In genomic region chr10:96719850-96720421, GRCh38 we compare ENCODE assay signal across 8 cellular contexts. TPM values are rescaled to one million over a fixed set of nuclear protein-coding genes. Genes with fewer than 3 reads are reported as not detected.
DNase-seq lines count a peak whose midpoint lies in the region; ATAC-seq and TF ChIP-seq lines count a peak whose summit lies in the region.

No MANE protein-coding gene starts in this region.

- H3K4me1 ChIP-seq in KMS-11 (ENCODE audit: low read depth, poor library complexity, severe bottlenecking) (peaks cover 16% of the 10 kb centered on the region), muscle layer of duodenum (ENCODE audit: control insufficient read depth in 1 of 2, insufficient read depth in 2 of 2, low read length in 2 of 2) (peaks cover 4 to 9% of the 10 kb centered on the region in 2 donors)

- POLR2A ChIA-PET in activated CD4-positive, alpha-beta T cell treated with anti-CD3 and anti-CD28 coated beads, Interleukin-2, amount 10 ng/mL, durations not matched to agents 7 days and 5 days (lab: Charles Lee), result no interaction called here

- H4K20me1 ChIP-seq in KMS-11 (ENCODE audit: insufficient read depth), result no peaks in the 10 kb centered on the region

- peak overlapping the region; percentile 47 for H3K4me2 ChIP-seq in KMS-11

- H3K27me3 ChIP-seq in KMS-11 (ENCODE audit: insufficient read depth, low read depth) (no peaks in the 10 kb centered on the region), muscle layer of duodenum (ENCODE audit: low read depth, low read length) (no peaks in the 10 kb centered on the region)

- CTCF ChIA-PET in activated CD4-positive, alpha-beta T cell treated with anti-CD3 and anti-CD28 coated beads, Interleukin-2, amount 10 ng/mL, durations not matched to agents 7 days and 5 days (lab: Charles Lee), result no interaction called here

- H3K4me3 Mint-ChIP-seq in activated CD4-positive, alpha-beta T cell treated with anti-CD3 and anti-CD28 coated beads, Interleukin-2, amount 10 ng/mL, durations not matched to agents 7 days and 5 days, result peak overlapping the region; percentile 77
- H3K4me3 Mint-ChIP-seq in effector memory CD8-positive, alpha-beta T cell, result peak overlapping the region; percentile 96 to 100

- no peaks in the 10 kb centered on the region for H3K9me3 ChIP-seq in muscle layer of duodenum (ENCODE audit: control insufficient read depth in 1 of 2, low read length in 2 of 2)

- peaks cover 15% of the 10 kb centered on the region for H3K27me3 Mint-ChIP-seq in activated CD4-positive, alpha-beta T cell treated with anti-CD3 and anti-CD28 coated beads, Interleukin-2, amount 10 ng/mL, durations not matched to agents 7 days and 5 days
- no peaks in the 10 kb centered on the region for H3K27me3 Mint-ChIP-seq in effector memory CD8-positive, alpha-beta T cell

- H3K36me3 Mint-ChIP-seq in activated CD4-positive, alpha-beta T cell treated with anti-CD3 and anti-CD28 coated beads, Interleukin-2, amount 10 ng/mL, durations not matched to agents 7 days and 5 days (ENCODE audit: low read depth), result no peaks in the 10 kb centered on the region
- peaks cover 18% of the 10 kb centered on the region for H3K36me3 Mint-ChIP-seq in effector memory CD8-positive, alpha-beta T cell (ENCODE audit: insufficient read depth)

- H3K9ac ChIP-seq in KMS-11, result peak overlapping the region; percentile 77

- H3K36me3 ChIP-seq in KMS-11 (ENCODE audit: insufficient read depth), result no peaks in the 10 kb centered on the region
- no peaks in the 10 kb centered on the region for H3K36me3 ChIP-seq in muscle layer of duodenum (ENCODE audit: control insufficient read depth in 1 of 2, insufficient read depth in 2 of 2, low read length in 2 of 2)

- peak; percentile 6 for DNase-seq in Caki2 (ENCODE audit: low read depth)
- DNase-seq in activated CD4-positive, alpha-beta T cell treated with anti-CD3 and anti-CD28 coated beads, Interleukin-2, amount 10 ng/mL, durations not matched to agents 7 days and 5 days, result no peak
- DNase-seq in effector memory CD8-positive, alpha-beta T cell, result peak; percentile 58 to 63 (median 63)
- DNase-seq in stimulated activated CD8-positive, alpha-beta memory T cell treated with anti-CD3 and anti-CD28 coated beads, Interleukin-7, amount 100 ng/mL, for 4 hours (ENCODE audit: low read depth in 2 of 2), result peak; percentile 33 to 64
- no peak for DNase-seq in NCI-H1048 (lab: John Stamatoyannopoulos, UW)

- peak; percentile 54 for ATAC-seq in GM21528 (IDR thresholded peaks at IDR 0.05; ENCODE audit: low FRiP score, unreplicated experiment)
- peak; percentile 56 for ATAC-seq in effector memory CD8-positive, alpha-beta T cell (replicated peaks)

- TF ChIP-seq CTCF in KMS-11 (conservative IDR thresholded peaks at IDR 0.05; ENCODE audit: low read depth, low read length), result peak; percentile 44; the same call in 1 of the 2 replicates

- in situ Hi-C loops in Caki2 (cut with HindIII; ENCODE audit: low pct_unique_long_range_greater_than_20kb, low sequenced_read_pairs), result no loop called here

- peak overlapping the region; percentile 88 for H2AFZ ChIP-seq in KMS-11 (ENCODE audit: low read depth)

- H3K4me1 Mint-ChIP-seq in activated CD4-positive, alpha-beta T cell treated with anti-CD3 and anti-CD28 coated beads, Interleukin-2, amount 10 ng/mL, durations not matched to agents 7 days and 5 days, result peaks cover 21% of the 10 kb centered on the region
- H3K4me1 Mint-ChIP-seq in effector memory CD8-positive, alpha-beta T cell (ENCODE audit: low read depth in 2 of 2), result peaks cover 44 to 49% of the 10 kb centered on the region in 2 donors

- H3K79me2 ChIP-seq in KMS-11 (ENCODE audit: insufficient read depth, low read depth), result no peaks in the 10 kb centered on the region

- H3K9me3 Mint-ChIP-seq in activated CD4-positive, alpha-beta T cell treated with anti-CD3 and anti-CD28 coated beads, Interleukin-2, amount 10 ng/mL, durations not matched to agents 7 days and 5 days, result no peaks in the 10 kb centered on the region
- H3K9me3 Mint-ChIP-seq in effector memory CD8-positive, alpha-beta T cell, result no peaks in the 10 kb centered on the region

- no peak overlapping the region for H3K4me3 ChIP-seq in KMS-11 (IDR thresholded peaks at IDR 0.05; ENCODE audit: insufficient read depth, low read depth, low read length)
- H3K4me3 ChIP-seq in muscle layer of duodenum (ENCODE audit: low read depth in 1 of 2, low read length in 2 of 2), result peak overlapping the region; percentile 69 to 70

- H3K27ac ChIP-seq in KMS-11 (no peak overlapping the region), muscle layer of duodenum (ENCODE audit: low read length) (no peak overlapping the region)

- peak overlapping the region; percentile 67 for H3K27ac Mint-ChIP-seq in activated CD4-positive, alpha-beta T cell treated with anti-CD3 and anti-CD28 coated beads, Interleukin-2, amount 10 ng/mL, durations not matched to agents 7 days and 5 days
- H3K27ac Mint-ChIP-seq in effector memory CD8-positive, alpha-beta T cell, result peak overlapping the region; percentile 98 to 99

RNA-seq across cellular contexts. Expression of gene PIK3AP1, which starts 0.4 kb away (rescaled TPM):
- 0.43 and 2.7 TPM in 2 replicates for total RNA-seq in Caki2 (2014; rRNA removed; shearing (Covaris generic); ENCODE audit: low replicate concordance)
- 1 to 10 TPM in 1 of 2 experiments, under 1 TPM in 1; 0.72 to 1.1 TPM for total RNA-seq in activated CD4-positive, alpha-beta T cell treated with anti-CD3 and anti-CD28 coated beads, Interleukin-2, amount 10 ng/mL, durations not matched to agents 7 days and 5 days

Comparison
In these comparisons a context has a peak if more than half of its experiments do, and no peak if none do; other contexts are left out.
1. DNase-seq: peak in Caki2 (single experiment), effector memory CD8-positive, alpha-beta T cell (3 of 3) and stimulated activated CD8-positive, alpha-beta memory T cell treated with anti-CD3 and anti-CD28 coated beads, Interleukin-7, amount 100 ng/mL, for 4 hours (2 of 2); none in activated CD4-positive, alpha-beta T cell treated with anti-CD3 and anti-CD28 coated beads, Interleukin-2, amount 10 ng/mL, durations not matched to agents 7 days and 5 days (single experiment) and NCI-H1048 (single experiment).